ENCODE assay signal across 1 cellular context in the genomic region with DNA sequence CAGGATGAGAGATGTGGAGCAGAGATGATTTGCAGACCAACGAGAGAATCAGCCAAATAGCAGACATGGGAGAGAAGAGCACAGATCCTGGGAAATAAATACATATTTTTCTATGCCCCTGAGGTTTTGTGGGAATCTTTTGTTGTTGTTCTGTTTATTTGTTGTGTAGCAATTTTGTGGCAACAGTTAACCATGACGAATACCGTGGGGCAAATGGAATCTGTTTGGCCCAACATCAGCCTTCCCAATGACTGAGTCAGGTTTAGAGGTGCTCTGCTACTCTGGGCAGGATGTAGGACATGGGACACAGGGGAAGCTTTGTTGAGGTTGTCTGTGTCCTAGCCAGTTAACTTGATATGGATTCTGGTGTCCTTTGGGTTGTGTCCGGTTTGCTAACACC.
TF ChIP-seq lines count a peak whose summit lies in the region.

No MANE protein-coding gene starts in this region.

TF ChIP-seq in GM23338, 12 proteins besides CTCF, POLR2A, EP300 and RAD21 (continued from another document):
- TF ChIP-seq, protein P1, sequence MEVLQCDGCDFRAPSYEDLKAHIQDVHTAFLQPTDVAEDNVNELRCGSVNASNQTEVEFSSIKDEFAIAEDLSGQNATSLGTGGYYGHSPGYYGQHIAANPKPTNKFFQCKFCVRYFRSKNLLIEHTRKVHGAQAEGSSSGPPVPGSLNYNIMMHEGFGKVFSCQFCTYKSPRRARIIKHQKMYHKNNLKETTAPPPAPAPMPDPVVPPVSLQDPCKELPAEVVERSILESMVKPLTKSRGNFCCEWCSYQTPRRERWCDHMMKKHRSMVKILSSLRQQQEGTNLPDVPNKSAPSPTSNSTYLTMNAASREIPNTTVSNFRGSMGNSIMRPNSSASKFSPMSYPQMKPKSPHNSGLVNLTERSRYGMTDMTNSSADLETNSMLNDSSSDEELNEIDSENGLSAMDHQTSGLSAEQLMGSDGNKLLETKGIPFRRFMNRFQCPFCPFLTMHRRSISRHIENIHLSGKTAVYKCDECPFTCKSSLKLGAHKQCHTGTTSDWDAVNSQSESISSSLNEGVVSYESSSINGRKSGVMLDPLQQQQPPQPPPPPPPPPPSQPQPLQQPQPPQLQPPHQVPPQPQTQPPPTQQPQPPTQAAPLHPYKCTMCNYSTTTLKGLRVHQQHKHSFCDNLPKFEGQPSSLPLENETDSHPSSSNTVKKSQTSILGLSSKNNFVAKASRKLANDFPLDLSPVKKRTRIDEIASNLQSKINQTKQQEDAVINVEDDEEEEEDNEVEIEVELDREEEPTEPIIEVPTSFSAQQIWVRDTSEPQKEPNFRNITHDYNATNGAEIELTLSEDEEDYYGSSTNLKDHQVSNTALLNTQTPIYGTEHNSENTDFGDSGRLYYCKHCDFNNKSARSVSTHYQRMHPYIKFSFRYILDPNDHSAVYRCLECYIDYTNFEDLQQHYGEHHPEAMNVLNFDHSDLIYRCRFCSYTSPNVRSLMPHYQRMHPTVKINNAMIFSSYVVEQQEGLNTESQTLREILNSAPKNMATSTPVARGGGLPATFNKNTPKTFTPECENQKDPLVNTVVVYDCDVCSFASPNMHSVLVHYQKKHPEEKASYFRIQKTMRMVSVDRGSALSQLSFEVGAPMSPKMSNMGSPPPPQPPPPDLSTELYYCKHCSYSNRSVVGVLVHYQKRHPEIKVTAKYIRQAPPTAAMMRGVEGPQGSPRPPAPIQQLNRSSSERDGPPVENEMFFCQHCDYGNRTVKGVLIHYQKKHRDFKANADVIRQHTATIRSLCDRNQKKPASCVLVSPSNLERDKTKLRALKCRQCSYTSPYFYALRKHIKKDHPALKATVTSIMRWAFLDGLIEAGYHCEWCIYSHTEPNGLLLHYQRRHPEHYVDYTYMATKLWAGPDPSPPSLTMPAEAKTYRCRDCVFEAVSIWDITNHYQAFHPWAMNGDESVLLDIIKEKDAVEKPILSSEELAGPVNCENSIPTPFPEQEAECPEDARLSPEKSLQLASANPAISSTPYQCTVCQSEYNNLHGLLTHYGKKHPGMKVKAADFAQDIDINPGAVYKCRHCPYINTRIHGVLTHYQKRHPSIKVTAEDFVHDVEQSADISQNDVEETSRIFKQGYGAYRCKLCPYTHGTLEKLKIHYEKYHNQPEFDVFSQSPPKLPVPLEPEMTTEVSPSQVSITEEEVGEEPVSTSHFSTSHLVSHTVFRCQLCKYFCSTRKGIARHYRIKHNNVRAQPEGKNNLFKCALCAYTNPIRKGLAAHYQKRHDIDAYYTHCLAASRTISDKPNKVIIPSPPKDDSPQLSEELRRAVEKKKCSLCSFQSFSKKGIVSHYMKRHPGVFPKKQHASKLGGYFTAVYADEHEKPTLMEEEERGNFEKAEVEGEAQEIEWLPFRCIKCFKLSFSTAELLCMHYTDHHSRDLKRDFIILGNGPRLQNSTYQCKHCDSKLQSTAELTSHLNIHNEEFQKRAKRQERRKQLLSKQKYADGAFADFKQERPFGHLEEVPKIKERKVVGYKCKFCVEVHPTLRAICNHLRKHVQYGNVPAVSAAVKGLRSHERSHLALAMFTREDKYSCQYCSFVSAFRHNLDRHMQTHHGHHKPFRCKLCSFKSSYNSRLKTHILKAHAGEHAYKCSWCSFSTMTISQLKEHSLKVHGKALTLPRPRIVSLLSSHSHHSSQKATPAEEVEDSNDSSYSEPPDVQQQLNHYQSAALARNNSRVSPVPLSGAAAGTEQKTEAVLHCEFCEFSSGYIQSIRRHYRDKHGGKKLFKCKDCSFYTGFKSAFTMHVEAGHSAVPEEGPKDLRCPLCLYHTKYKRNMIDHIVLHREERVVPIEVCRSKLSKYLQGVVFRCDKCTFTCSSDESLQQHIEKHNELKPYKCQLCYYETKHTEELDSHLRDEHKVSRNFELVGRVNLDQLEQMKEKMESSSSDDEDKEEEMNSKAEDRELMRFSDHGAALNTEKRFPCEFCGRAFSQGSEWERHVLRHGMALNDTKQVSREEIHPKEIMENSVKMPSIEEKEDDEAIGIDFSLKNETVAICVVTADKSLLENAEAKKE (CRISPR knock-in tag; IDR thresholded peaks at IDR 0.05): no peak
- TF ChIP-seq STAT1 (IDR thresholded peaks at IDR 0.05; ENCODE audit: unreplicated experiment) (no peak), ZNF114 (CRISPR knock-in tag; IDR thresholded peaks at IDR 0.05) (no peak), JUNB (IDR thresholded peaks at IDR 0.05; ENCODE audit: unreplicated experiment) (no peak), ZNF331 (CRISPR knock-in tag; IDR thresholded peaks at IDR 0.05; ENCODE audit: low read depth) (no peak)
- TF ChIP-seq, protein P2, sequence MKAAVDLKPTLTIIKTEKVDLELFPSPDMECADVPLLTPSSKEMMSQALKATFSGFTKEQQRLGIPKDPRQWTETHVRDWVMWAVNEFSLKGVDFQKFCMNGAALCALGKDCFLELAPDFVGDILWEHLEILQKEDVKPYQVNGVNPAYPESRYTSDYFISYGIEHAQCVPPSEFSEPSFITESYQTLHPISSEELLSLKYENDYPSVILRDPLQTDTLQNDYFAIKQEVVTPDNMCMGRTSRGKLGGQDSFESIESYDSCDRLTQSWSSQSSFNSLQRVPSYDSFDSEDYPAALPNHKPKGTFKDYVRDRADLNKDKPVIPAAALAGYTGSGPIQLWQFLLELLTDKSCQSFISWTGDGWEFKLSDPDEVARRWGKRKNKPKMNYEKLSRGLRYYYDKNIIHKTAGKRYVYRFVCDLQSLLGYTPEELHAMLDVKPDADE (IDR thresholded peaks at IDR 0.05): no peak
- TF ChIP-seq, protein P3, sequence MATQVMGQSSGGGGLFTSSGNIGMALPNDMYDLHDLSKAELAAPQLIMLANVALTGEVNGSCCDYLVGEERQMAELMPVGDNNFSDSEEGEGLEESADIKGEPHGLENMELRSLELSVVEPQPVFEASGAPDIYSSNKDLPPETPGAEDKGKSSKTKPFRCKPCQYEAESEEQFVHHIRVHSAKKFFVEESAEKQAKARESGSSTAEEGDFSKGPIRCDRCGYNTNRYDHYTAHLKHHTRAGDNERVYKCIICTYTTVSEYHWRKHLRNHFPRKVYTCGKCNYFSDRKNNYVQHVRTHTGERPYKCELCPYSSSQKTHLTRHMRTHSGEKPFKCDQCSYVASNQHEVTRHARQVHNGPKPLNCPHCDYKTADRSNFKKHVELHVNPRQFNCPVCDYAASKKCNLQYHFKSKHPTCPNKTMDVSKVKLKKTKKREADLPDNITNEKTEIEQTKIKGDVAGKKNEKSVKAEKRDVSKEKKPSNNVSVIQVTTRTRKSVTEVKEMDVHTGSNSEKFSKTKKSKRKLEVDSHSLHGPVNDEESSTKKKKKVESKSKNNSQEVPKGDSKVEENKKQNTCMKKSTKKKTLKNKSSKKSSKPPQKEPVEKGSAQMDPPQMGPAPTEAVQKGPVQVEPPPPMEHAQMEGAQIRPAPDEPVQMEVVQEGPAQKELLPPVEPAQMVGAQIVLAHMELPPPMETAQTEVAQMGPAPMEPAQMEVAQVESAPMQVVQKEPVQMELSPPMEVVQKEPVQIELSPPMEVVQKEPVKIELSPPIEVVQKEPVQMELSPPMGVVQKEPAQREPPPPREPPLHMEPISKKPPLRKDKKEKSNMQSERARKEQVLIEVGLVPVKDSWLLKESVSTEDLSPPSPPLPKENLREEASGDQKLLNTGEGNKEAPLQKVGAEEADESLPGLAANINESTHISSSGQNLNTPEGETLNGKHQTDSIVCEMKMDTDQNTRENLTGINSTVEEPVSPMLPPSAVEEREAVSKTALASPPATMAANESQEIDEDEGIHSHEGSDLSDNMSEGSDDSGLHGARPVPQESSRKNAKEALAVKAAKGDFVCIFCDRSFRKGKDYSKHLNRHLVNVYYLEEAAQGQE (IDR thresholded peaks at IDR 0.05; ENCODE audit: unreplicated experiment): no peak
